Comparison of ENCODE assay signal across 23 cellular contexts in the genomic region with DNA sequence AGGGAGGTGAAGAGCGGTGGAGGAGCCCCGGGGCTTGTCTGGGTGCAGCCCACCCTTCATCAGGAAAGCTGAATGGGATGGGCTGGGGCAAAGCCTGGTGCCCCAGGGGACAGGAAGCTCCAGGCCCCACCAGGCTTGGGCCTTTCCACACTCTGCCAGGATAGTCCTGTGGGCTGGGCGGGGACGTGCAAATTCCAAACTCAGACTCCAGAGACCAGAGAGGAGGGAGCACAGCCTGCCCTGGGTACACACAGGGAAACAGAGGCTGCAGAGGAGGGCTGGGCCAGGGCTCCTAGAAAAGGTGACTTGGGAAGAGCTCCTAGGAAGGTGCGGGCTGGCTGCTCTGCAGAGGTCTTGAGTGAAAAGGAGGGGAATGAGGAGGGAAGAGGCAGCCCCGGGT.
A peak's percentile ranks its signal among the peaks of the same experiment; 100 is the strongest.
DNase-seq lines count a peak whose midpoint lies in the region; ATAC-seq, FAIRE-seq and TF ChIP-seq lines count a peak whose summit lies in the region.
"Had no signal": no experiment of that assay in that cellular context is flagged by ENCODE, and none has a peak within 500 bp of the region (broad histone marks: within the 10 kb centered on the region; RNA-seq: fewer than 3 reads in every experiment).

No MANE protein-coding gene starts in this region.

- peak; percentile 50 for ATAC-seq in HepG2
- ATAC-seq in right lobe of liver = no peak
- ATAC-seq in left lung = peak; percentile 14
- peak; percentile 13 for ATAC-seq in stimulated activated memory B cell treated with anti-CD40 and anti-IgM and Interleukin-4, amounts not matched to agents 10 μg/mL and 1 μg/mL and 100 μg/mL, for 72 hours
- no peak for ATAC-seq in HG03045 (IDR thresholded peaks at IDR 0.05; ENCODE audit: unreplicated experiment)
- ATAC-seq: A549 had no signal

- no peak for FAIRE-seq in HepG2 (lab: Jason Lieb, UNC)
- FAIRE-seq: A549, G401.6, GM12892, H54 had no signal

- no peaks in the 10 kb centered on the region for H3K4me1 Mint-ChIP-seq in stimulated activated memory B cell treated with anti-CD40 and anti-IgM and Interleukin-4, amounts not matched to agents 10 μg/mL and 1 μg/mL and 100 μg/mL, for 72 hours
- H3K4me1 Mint-ChIP-seq: CD4-positive, alpha-beta memory T cell had no signal

- H3K9me3 ChIP-seq in HepG2 (ENCODE audit: low read length) (no peaks in the 10 kb centered on the region), right lobe of liver (no peaks in the 10 kb centered on the region), left lung (no peaks in the 10 kb centered on the region), osteoblast (ENCODE audit: low read depth, low read length) (no peaks in the 10 kb centered on the region)
- H3K9me3 ChIP-seq: A549, HAP-1 had no signal

- TF ChIP-seq RAD21 in HepG2 (CRISPR knock-in tag; IDR thresholded peaks at IDR 0.05) = no peak

- no peak for DNase-seq in HepG2 (ENCODE audit: low spot score)
- no peak for DNase-seq in right lobe of liver
- DNase-seq in left lung = no peak
- DNase-seq in osteoblast (ENCODE audit: insufficient read length, low spot score, missing footprints) = peak; percentile 45
- DNase-seq in activated CD8-positive, alpha-beta memory T cell treated with anti-CD3 and anti-CD28 coated beads, Interleukin-2, amount 50 U/mL, for 4 hours = no peak
- DNase-seq in dermis blood vessel endothelial cell = no peak
- DNase-seq: 8988T; ACHN; AML-193; C1 segment of cervical spinal cord; CD4-positive, alpha-beta memory T cell; COR-L47; DMS153; DND-41; GOT3; HFFc6 had no signal

- H4K20me1 ChIP-seq in HepG2 (ENCODE audit: insufficient read depth, low read length) (no peaks in the 10 kb centered on the region), osteoblast (ENCODE audit: insufficient read depth, low read length) (no peaks in the 10 kb centered on the region)

- H3K9me3 Mint-ChIP-seq in stimulated activated memory B cell treated with anti-CD40 and anti-IgM and Interleukin-4, amounts not matched to agents 10 μg/mL and 1 μg/mL and 100 μg/mL, for 72 hours = no peaks in the 10 kb centered on the region
- H3K9me3 Mint-ChIP-seq: HFFc6 had no signal

- TF ChIP-seq POLR2A in HepG2 (IDR thresholded peaks at IDR 0.05; ENCODE audit: insufficient read depth in 1 of 2, low read depth in 2 of 2, low read length in 2 of 2) (no peak), right lobe of liver (IDR thresholded peaks at IDR 0.05) (no peak)

- H3K27me3 ChIP-seq in HepG2 (ENCODE audit: control insufficient read depth in 1 of 2, insufficient read depth in 2 of 2, low read length in 2 of 2) (peaks cover 0 to 3% of the 10 kb centered on the region in 2 experiments; a peak in 1 of 5 replicates), right lobe of liver (no peaks in the 10 kb centered on the region), left lung (peaks cover 0 to 10% of the 10 kb centered on the region in 2 donors), osteoblast (ENCODE audit: insufficient read depth, low read length) (peaks cover 25% of the 10 kb centered on the region)

- H3K4me1 ChIP-seq in HepG2 (ENCODE audit: insufficient read depth, low read length) (peaks cover 36% of the 10 kb centered on the region), right lobe of liver (peaks cover 0 to 6% (median 0%) of the 10 kb centered on the region in 4 donors), left lung (no peaks in the 10 kb centered on the region), osteoblast (ENCODE audit: insufficient read depth, low read length) (no peaks in the 10 kb centered on the region)
- H3K4me1 ChIP-seq: A549, HAP-1 had no signal

- in situ Hi-C loops in HepG2 (cut with HindIII; ENCODE audit: extremely low pct_ligation_motif_present, low pct_unique_long_range_greater_than_20kb) = loop anchor here (10.0 kb wide), 1 partner anchor 57 kb away; no protein-coding TSS in a partner anchor

- H3K4me2 ChIP-seq in HepG2 (ENCODE audit: low read depth, low read length) = peak overlapping the region; percentile 76
- H3K4me2 ChIP-seq in osteoblast (ENCODE audit: insufficient read depth, low read length) = no peak overlapping the region
- H3K4me2 ChIP-seq: A549 had no signal

- WGBS in HepG2 (ENCODE audit: low lambda C conversion rate) = 39% methylated on average over 5 of the region's 6 CpGs
- WGBS in right lobe of liver (ENCODE audit: insufficient coverage, low coverage, low lambda C conversion rate, missing lambda C conversion rate) = 87% methylated on average over 2 of the region's 6 CpGs

- H3K27ac Mint-ChIP-seq in stimulated activated memory B cell treated with anti-CD40 and anti-IgM and Interleukin-4, amounts not matched to agents 10 μg/mL and 1 μg/mL and 100 μg/mL, for 72 hours = no peak overlapping the region
- H3K27ac Mint-ChIP-seq: HFFc6 had no signal

- H3K36me3 ChIP-seq in HepG2 (replicated peaks in 1 of 2; ENCODE audit: control insufficient read depth in 1 of 2, insufficient read depth in 2 of 2, low read length in 2 of 2) (no peaks in the 10 kb centered on the region), right lobe of liver (no peaks in the 10 kb centered on the region), left lung (no peaks in the 10 kb centered on the region), osteoblast (ENCODE audit: insufficient read depth, low read length) (no peaks in the 10 kb centered on the region)
- H3K36me3 ChIP-seq: HAP-1 had no signal

- no peak for TF ChIP-seq EP300 in HepG2 (IDR thresholded peaks at IDR 0.05; ENCODE audit: low read depth in 2 of 2, low read length in 2 of 2)
- no peak for TF ChIP-seq EP300 in HepG2 (CRISPR knock-in tag; IDR thresholded peaks at IDR 0.05; ENCODE audit: borderline replicate concordance)

- CTCF ChIA-PET in HepG2 (lab: Yijun Ruan, JAX; ENCODE audit: low intra/inter-chr PET ratio, low total read pairs) = no interaction called here

- H3K9ac ChIP-seq in HepG2 (ENCODE audit: insufficient read depth, low read depth, low read length) = no peak overlapping the region

- TF ChIP-seq CTCF in HepG2 (CRISPR knock-in tag; IDR thresholded peaks at IDR 0.05) (no peak), right lobe of liver (IDR thresholded peaks at IDR 0.05) (no peak), left lung (IDR thresholded peaks at IDR 0.05) (no peak), osteoblast (IDR thresholded peaks at IDR 0.05; ENCODE audit: extremely low read depth, low read depth, low read length) (no peak)

- H3K4me3 Mint-ChIP-seq in stimulated activated memory B cell treated with anti-CD40 and anti-IgM and Interleukin-4, amounts not matched to agents 10 μg/mL and 1 μg/mL and 100 μg/mL, for 72 hours = no peak overlapping the region
- H3K4me3 Mint-ChIP-seq: CD4-positive, alpha-beta memory T cell; HFFc6 had no signal

- POLR2A ChIA-PET in HepG2 (lab: Yijun Ruan, JAX) = no interaction called here

- H3K27me3 Mint-ChIP-seq in stimulated activated memory B cell treated with anti-CD40 and anti-IgM and Interleukin-4, amounts not matched to agents 10 μg/mL and 1 μg/mL and 100 μg/mL, for 72 hours = peaks cover 74% of the 10 kb centered on the region

- H3K4me3 ChIP-seq in HepG2 (replicated peaks in 1 of 3; ENCODE audit: insufficient read depth in 1 of 3, low read depth in 2 of 3, low read length in 3 of 3) (peak overlapping the region in 1 of 3 experiments; percentile 60; a peak in 1 of 6 replicates), right lobe of liver (no peak overlapping the region), left lung (no peak overlapping the region), osteoblast (ENCODE audit: insufficient read depth, low read length) (no peak overlapping the region)
- H3K4me3 ChIP-seq: A549, HAP-1 had no signal

- H3K79me2 ChIP-seq in HepG2 (ENCODE audit: insufficient read depth, low read length) = no peaks in the 10 kb centered on the region
- no peaks in the 10 kb centered on the region for H3K79me2 ChIP-seq in osteoblast (ENCODE audit: insufficient read depth, low read length)

- no peak overlapping the region for H3K27ac ChIP-seq in HepG2 (ENCODE audit: extremely low read length, insufficient read depth, low read length)
- H3K27ac ChIP-seq in right lobe of liver = no peak overlapping the region
- no peak overlapping the region for H3K27ac ChIP-seq in left lung
- no peak overlapping the region for H3K27ac ChIP-seq in osteoblast (ENCODE audit: low read depth, low read length)
- H3K27ac ChIP-seq: A549 had no signal

- no peaks in the 10 kb centered on the region for H3K36me3 Mint-ChIP-seq in stimulated activated memory B cell treated with anti-CD40 and anti-IgM and Interleukin-4, amounts not matched to agents 10 μg/mL and 1 μg/mL and 100 μg/mL, for 72 hours
- H3K36me3 Mint-ChIP-seq: CD4-positive, alpha-beta memory T cell had no signal

- BruUV-seq in HepG2 (replicated peaks; lab: Mats Ljungman, UMichigan) = no TSS peak

- intact Hi-C loops in HepG2 (cut with micrococcal nuclease; ENCODE audit: unreplicated experiment) = no loop called here
- intact Hi-C loops in right lobe of liver (cut with DNase I) = no loop called here
- intact Hi-C loops in left lung (cut with DNase I) = no loop called here

- no peak overlapping the region for H2AFZ ChIP-seq in HepG2 (ENCODE audit: low read length)
- H2AFZ ChIP-seq in osteoblast (ENCODE audit: low read length) = no peak overlapping the region

TF ChIP-seq in HepG2, 621 proteins besides CTCF, POLR2A, EP300 and RAD21:
- no peak for TF ChIP-seq ZNF841 (CRISPR knock-in tag; IDR thresholded peaks at IDR 0.05; ENCODE audit: borderline replicate concordance)
- TF ChIP-seq, protein P1, sequence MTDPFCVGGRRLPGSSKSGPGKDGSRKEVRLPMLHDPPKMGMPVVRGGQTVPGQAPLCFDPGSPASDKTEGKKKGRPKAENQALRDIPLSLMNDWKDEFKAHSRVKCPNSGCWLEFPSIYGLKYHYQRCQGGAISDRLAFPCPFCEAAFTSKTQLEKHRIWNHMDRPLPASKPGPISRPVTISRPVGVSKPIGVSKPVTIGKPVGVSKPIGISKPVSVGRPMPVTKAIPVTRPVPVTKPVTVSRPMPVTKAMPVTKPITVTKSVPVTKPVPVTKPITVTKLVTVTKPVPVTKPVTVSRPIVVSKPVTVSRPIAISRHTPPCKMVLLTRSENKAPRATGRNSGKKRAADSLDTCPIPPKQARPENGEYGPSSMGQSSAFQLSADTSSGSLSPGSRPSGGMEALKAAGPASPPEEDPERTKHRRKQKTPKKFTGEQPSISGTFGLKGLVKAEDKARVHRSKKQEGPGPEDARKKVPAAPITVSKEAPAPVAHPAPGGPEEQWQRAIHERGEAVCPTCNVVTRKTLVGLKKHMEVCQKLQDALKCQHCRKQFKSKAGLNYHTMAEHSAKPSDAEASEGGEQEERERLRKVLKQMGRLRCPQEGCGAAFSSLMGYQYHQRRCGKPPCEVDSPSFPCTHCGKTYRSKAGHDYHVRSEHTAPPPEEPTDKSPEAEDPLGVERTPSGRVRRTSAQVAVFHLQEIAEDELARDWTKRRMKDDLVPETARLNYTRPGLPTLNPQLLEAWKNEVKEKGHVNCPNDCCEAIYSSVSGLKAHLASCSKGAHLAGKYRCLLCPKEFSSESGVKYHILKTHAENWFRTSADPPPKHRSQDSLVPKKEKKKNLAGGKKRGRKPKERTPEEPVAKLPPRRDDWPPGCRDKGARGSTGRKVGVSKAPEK (CRISPR knock-in tag; IDR thresholded peaks at IDR 0.05; ENCODE audit: borderline replicate concordance) = no peak
- no peak for TF ChIP-seq ZNF775 (CRISPR knock-in tag; IDR thresholded peaks at IDR 0.05; ENCODE audit: borderline replicate concordance)
- no peak for TF ChIP-seq SP2 (CRISPR knock-in tag; IDR thresholded peaks at IDR 0.05)
- TF ChIP-seq ZNF720 (CRISPR knock-in tag; IDR thresholded peaks at IDR 0.05) = no peak
- no peak for TF ChIP-seq ZNF33A (CRISPR knock-in tag; IDR thresholded peaks at IDR 0.05; ENCODE audit: borderline replicate concordance)

Comparison
In these comparisons a context has a peak if more than half of its experiments do, and no peak if none do; other contexts are left out.
1. ATAC-seq: peak in HepG2 (single experiment), left lung (single experiment) and stimulated activated memory B cell treated with anti-CD40 and anti-IgM and Interleukin-4, amounts not matched to agents 10 μg/mL and 1 μg/mL and 100 μg/mL, for 72 hours (single experiment); none in right lobe of liver (0 of 4) and HG03045 (single experiment).